ENCODE assay signal across 1 cellular context in genomic region chr16:740764-741505, GRCh38.
TF ChIP-seq lines count a peak whose summit lies in the region.

CIAO3 (minus strand) TSS chr16:740997; CDS start chr16:740985, 12 bp downstream.

TF ChIP-seq in K562, 482 proteins besides CTCF, POLR2A, EP300 and RAD21 (continued from another document and continues in another):
- 0 out of 2 replicates have a peak, but pooled peaks have one; percentile 14 for TF ChIP-seq ZNF592 (IDR thresholded peaks at IDR 0.05)
- no peak for TF ChIP-seq ZNF644 (tag; IDR thresholded peaks at IDR 0.05; ENCODE audit: low read depth)
- peak; percentile 91 for TF ChIP-seq ETS1 (conservative IDR thresholded peaks at IDR 0.05; ENCODE audit: control insufficient read depth, low read depth, low read length)
- peak; percentile 75 to 83 for TF ChIP-seq E2F6 (IDR thresholded peaks at IDR 0.05; ENCODE audit: borderline replicate concordance in 1 of 2, extremely low read depth in 1 of 2, insufficient read depth in 1 of 2, insufficient read length in 1 of 2, low read depth in 1 of 2, low read length in 1 of 2, poor library complexity in 1 of 2, severe bottlenecking in 1 of 2)
- no peak for TF ChIP-seq HLTF (IDR thresholded peaks at IDR 0.05)
- no peak for TF ChIP-seq IFI16 (CRISPR knock-in tag; IDR thresholded peaks at IDR 0.05)
- TF ChIP-seq RFX5 (IDR thresholded peaks at IDR 0.05; ENCODE audit: low read depth, low read length): no peak
- no peak for TF ChIP-seq PML (IDR thresholded peaks at IDR 0.05; ENCODE audit: low read length)
- 0 out of 2 replicates have a peak, but pooled peaks have one; percentile 3 for TF ChIP-seq NFIC (IDR thresholded peaks at IDR 0.05)
- TF ChIP-seq NFIX (CRISPR knock-in tag; IDR thresholded peaks at IDR 0.05; ENCODE audit: low read depth): no peak
- TF ChIP-seq ZNF407 (IDR thresholded peaks at IDR 0.05; ENCODE audit: low read depth): no peak
- no peak for TF ChIP-seq ZKSCAN8 (CRISPR knock-in tag; IDR thresholded peaks at IDR 0.05)
- no peak for TF ChIP-seq KDM4B (IDR thresholded peaks at IDR 0.05; ENCODE audit: borderline replicate concordance in 2 of 2, low read depth in 1 of 2)
- TF ChIP-seq PPARD (CRISPR knock-in tag; IDR thresholded peaks at IDR 0.05): no peak
- TF ChIP-seq DIDO1 (tag; IDR thresholded peaks at IDR 0.05; ENCODE audit: low read depth): peak; percentile 87
- TF ChIP-seq PHB (CRISPR knock-in tag; IDR thresholded peaks at IDR 0.05): 0 out of 2 replicates have a peak, but pooled peaks have one; percentile 44
- no peak for TF ChIP-seq CCAR2 (IDR thresholded peaks at IDR 0.05; ENCODE audit: low read depth, low read length)
- no peak for TF ChIP-seq ZNF395 (CRISPR knock-in tag; IDR thresholded peaks at IDR 0.05)
- no peak for TF ChIP-seq TSHZ1 (CRISPR knock-in tag; IDR thresholded peaks at IDR 0.05)
- TF ChIP-seq KAT2B (IDR thresholded peaks at IDR 0.05; ENCODE audit: low read depth, low read length): peak; percentile 48
- no peak for TF ChIP-seq ZBTB33 (CRISPR knock-in tag; IDR thresholded peaks at IDR 0.05)
- TF ChIP-seq RBM14 (IDR thresholded peaks at IDR 0.05; ENCODE audit: borderline replicate concordance, insufficient read depth, low read depth, low read length): no peak
- TF ChIP-seq L3MBTL2 (IDR thresholded peaks at IDR 0.05): peak; percentile 92
- TF ChIP-seq ZZZ3 (IDR thresholded peaks at IDR 0.05): no peak
- TF ChIP-seq ETS2 (tag; IDR thresholded peaks at IDR 0.05; ENCODE audit: borderline replicate concordance, poor library complexity, severe bottlenecking): no peak
- no peak; the same call in 1 of the 2 replicates for TF ChIP-seq ZBTB9 (CRISPR knock-in tag; IDR thresholded peaks at IDR 0.05)
- peak; percentile 85 for TF ChIP-seq PHF20 (IDR thresholded peaks at IDR 0.05; ENCODE audit: partially characterized antibody)
